ENCODE assay signal across 8 cellular contexts in the genomic region with DNA sequence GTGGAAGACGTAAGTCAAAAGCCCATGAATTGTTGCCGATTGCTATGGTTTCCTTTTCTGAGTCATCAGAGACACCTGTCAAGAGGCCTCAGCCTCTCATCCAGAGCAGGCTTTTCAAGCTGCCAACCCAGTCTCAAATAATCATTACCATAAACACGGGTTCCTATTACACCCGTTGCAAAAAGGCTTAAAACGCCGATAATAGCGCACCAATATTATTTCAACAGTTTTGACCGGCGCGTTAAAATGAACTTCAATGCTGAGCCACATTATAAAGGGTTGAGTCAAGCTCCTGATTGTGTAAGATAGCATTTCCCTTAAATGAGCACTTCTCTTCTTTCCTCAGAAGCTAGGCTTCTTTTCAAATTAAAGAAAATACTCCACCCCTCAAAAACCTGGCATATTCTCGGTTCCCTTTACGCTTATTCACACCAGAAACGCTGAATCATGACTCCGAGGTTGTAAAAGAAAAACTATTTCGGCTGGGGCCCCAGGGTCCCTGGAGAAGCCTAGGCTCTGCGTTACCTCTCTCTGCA. TPM values are rescaled to one million over a fixed set of nuclear protein-coding genes. Genes with fewer than 3 reads are reported as not detected.
DNase-seq lines count a peak whose midpoint lies in the region; ATAC-seq, FAIRE-seq and TF ChIP-seq lines count a peak whose summit lies in the region.

No MANE protein-coding gene starts in this region.

- H3K27ac Mint-ChIP-seq in CD8-positive, alpha-beta T cell: no peak overlapping the region

- no peak for TF ChIP-seq RAD21 in liver (IDR thresholded peaks at IDR 0.05)

- 14% methylated on average over 16 of the region's 16 CpGs for WGBS in liver
- 6 to 9% methylated on average over 16 of the region's 16 CpGs for WGBS in thyroid gland, 2 donors

- H3K27ac ChIP-seq in liver (ENCODE audit: low read depth in 1 of 2, low read length in 2 of 2) (peak overlapping the region in 1 of 2 donors; percentile 6), thyroid gland (peak overlapping the region in 2 of 3 donors; percentile 56 to 64)
- no peak overlapping the region for H3K27ac ChIP-seq in CD8-positive, alpha-beta T cell (ENCODE audit: low read depth, low read length)

- TF ChIP-seq CTCF in bronchial epithelial cell (IDR thresholded peaks at IDR 0.05; ENCODE audit: insufficient read depth, low read length, severe bottlenecking): no peak
- TF ChIP-seq CTCF in liver (IDR thresholded peaks at IDR 0.05; ENCODE audit: low read depth, low read length, missing input control): no peak
- no peak for TF ChIP-seq CTCF in thyroid gland (IDR thresholded peaks at IDR 0.05)
- TF ChIP-seq CTCF in CD8-positive, alpha-beta T cell (IDR thresholded peaks at IDR 0.05): no peak

- no peaks in the 10 kb centered on the region for H3K36me3 ChIP-seq in bronchial epithelial cell (ENCODE audit: control insufficient read depth, insufficient read depth, low read length)
- no peaks in the 10 kb centered on the region for H3K36me3 ChIP-seq in liver (ENCODE audit: control insufficient read depth in 4 of 4, insufficient read depth in 3 of 4, low read depth in 1 of 4, low read length in 3 of 4)
- H3K36me3 ChIP-seq in thyroid gland: no peaks in the 10 kb centered on the region
- no peaks in the 10 kb centered on the region for H3K36me3 ChIP-seq in CD8-positive, alpha-beta T cell (ENCODE audit: insufficient read depth, low read length)

- peaks cover 9% of the 10 kb centered on the region for H3K9me3 Mint-ChIP-seq in CD8-positive, alpha-beta T cell

- H3K4me3 Mint-ChIP-seq in CD8-positive, alpha-beta T cell: no peak overlapping the region

- H3K36me3 Mint-ChIP-seq in CD8-positive, alpha-beta T cell: no peaks in the 10 kb centered on the region

- H3K27me3 Mint-ChIP-seq in CD8-positive, alpha-beta T cell (ENCODE audit: low read depth): peaks cover 37% of the 10 kb centered on the region

- DNase-seq in DMS153 treated with DMSO at 0.1 percent for 48 hours (lab: John Stamatoyannopoulos, UW; ENCODE audit: unreplicated experiment) (peak; percentile 47), DMS153 (lab: John Stamatoyannopoulos, UW) (no peak), NCI-H2029 (lab: John Stamatoyannopoulos, UW) (peak; percentile 72), bronchial epithelial cell (ENCODE audit: low read depth) (peak; percentile 81), thyroid gland (peak in 1 of 2 donors; percentile 17)
- no peak for DNase-seq in CD8-positive, alpha-beta T cell

- H3K9ac ChIP-seq in liver (ENCODE audit: low read depth in 1 of 2, low read length in 2 of 2): peak overlapping the region in 1 of 2 donors; percentile 5

- TF ChIP-seq POLR2A in thyroid gland (IDR thresholded peaks at IDR 0.05): no peak

- POLR2A ChIA-PET in CD8-positive, alpha-beta T cell (lab: Charles Lee): no interaction called here

- ATAC-seq in HG02623 (IDR thresholded peaks at IDR 0.05; ENCODE audit: unreplicated experiment): peak; percentile 68
- no peak for ATAC-seq in CD8-positive, alpha-beta T cell

- CTCF ChIA-PET in CD8-positive, alpha-beta T cell (lab: Charles Lee): no interaction called here

- H3K4me1 Mint-ChIP-seq in CD8-positive, alpha-beta T cell (ENCODE audit: low read depth): peaks cover 4% of the 10 kb centered on the region

- peak overlapping the region; percentile 50 for H3K4me3 ChIP-seq in bronchial epithelial cell (ENCODE audit: low read depth, low read length)
- peak overlapping the region; percentile 73 to 96 (median 80) for H3K4me3 ChIP-seq in liver (ENCODE audit: low read depth in 1 of 3, low read length in 3 of 3)
- peak overlapping the region in 2 of 3 donors; percentile 9 to 48 for H3K4me3 ChIP-seq in thyroid gland (replicated peaks in 1 of 3)
- no peak overlapping the region for H3K4me3 ChIP-seq in CD8-positive, alpha-beta T cell (ENCODE audit: low read depth, low read length)

- no peak for FAIRE-seq in bronchial epithelial cell (lab: Jason Lieb, UNC)

- H3K4me1 ChIP-seq in liver (ENCODE audit: control insufficient read depth in 4 of 4, insufficient read depth in 4 of 4, low read length in 3 of 4) (peaks cover 4 to 17% (median 6%) of the 10 kb centered on the region in 4 donors), thyroid gland (peaks cover 0 to 12% of the 10 kb centered on the region in 2 donors)
- no peaks in the 10 kb centered on the region for H3K4me1 ChIP-seq in CD8-positive, alpha-beta T cell (ENCODE audit: insufficient read depth, low read length)

- H3K27me3 ChIP-seq in bronchial epithelial cell (ENCODE audit: control insufficient read depth, insufficient read depth, low read length): peaks cover 3% of the 10 kb centered on the region
- H3K27me3 ChIP-seq in liver (ENCODE audit: control insufficient read depth in 4 of 4, insufficient read depth in 4 of 4, low read length in 3 of 4): no peaks in the 10 kb centered on the region
- H3K27me3 ChIP-seq in thyroid gland: no peaks in the 10 kb centered on the region
- peaks cover 2% of the 10 kb centered on the region for H3K27me3 ChIP-seq in CD8-positive, alpha-beta T cell (ENCODE audit: insufficient read depth, low read length)

- no peaks in the 10 kb centered on the region for H3K9me3 ChIP-seq in liver (ENCODE audit: control insufficient read depth in 4 of 4, low read length in 3 of 4)
- no peaks in the 10 kb centered on the region for H3K9me3 ChIP-seq in thyroid gland
- peaks cover 6% of the 10 kb centered on the region for H3K9me3 ChIP-seq in CD8-positive, alpha-beta T cell (ENCODE audit: low read length)

- intact Hi-C loops in thyroid gland (cut with DNase I): no loop called here
- intact Hi-C loops in CD8-positive, alpha-beta T cell (cut with DNase I, micrococcal nuclease): no loop called here

TF ChIP-seq in liver, 16 proteins besides CTCF, POLR2A, EP300 and RAD21:
- TF ChIP-seq, protein P1, sequence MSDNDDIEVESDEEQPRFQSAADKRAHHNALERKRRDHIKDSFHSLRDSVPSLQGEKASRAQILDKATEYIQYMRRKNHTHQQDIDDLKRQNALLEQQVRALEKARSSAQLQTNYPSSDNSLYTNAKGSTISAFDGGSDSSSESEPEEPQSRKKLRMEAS (IDR thresholded peaks at IDR 0.05): no peak
- TF ChIP-seq JUND (IDR thresholded peaks at IDR 0.05) (no peak), GABPA (IDR thresholded peaks at IDR 0.05 in 1 of 2, conservative IDR thresholded peaks at IDR 0.05 in 1 of 2) (no peak), FOXA1 (IDR thresholded peaks at IDR 0.05) (no peak), HNF4G (IDR thresholded peaks at IDR 0.05) (no peak), SP1 (IDR thresholded peaks at IDR 0.05) (no peak), TAF1 (conservative IDR thresholded peaks at IDR 0.05) (no peak), RXRA (IDR thresholded peaks at IDR 0.05) (no peak), HNF4A (conservative IDR thresholded peaks at IDR 0.05) (no peak), YY1 (IDR thresholded peaks at IDR 0.05) (no peak), EGR1 (IDR thresholded peaks at IDR 0.05; ENCODE audit: low read depth in 2 of 2) (no peak), FOXA2 (IDR thresholded peaks at IDR 0.05) (no peak)
- TF ChIP-seq, protein P2, sequence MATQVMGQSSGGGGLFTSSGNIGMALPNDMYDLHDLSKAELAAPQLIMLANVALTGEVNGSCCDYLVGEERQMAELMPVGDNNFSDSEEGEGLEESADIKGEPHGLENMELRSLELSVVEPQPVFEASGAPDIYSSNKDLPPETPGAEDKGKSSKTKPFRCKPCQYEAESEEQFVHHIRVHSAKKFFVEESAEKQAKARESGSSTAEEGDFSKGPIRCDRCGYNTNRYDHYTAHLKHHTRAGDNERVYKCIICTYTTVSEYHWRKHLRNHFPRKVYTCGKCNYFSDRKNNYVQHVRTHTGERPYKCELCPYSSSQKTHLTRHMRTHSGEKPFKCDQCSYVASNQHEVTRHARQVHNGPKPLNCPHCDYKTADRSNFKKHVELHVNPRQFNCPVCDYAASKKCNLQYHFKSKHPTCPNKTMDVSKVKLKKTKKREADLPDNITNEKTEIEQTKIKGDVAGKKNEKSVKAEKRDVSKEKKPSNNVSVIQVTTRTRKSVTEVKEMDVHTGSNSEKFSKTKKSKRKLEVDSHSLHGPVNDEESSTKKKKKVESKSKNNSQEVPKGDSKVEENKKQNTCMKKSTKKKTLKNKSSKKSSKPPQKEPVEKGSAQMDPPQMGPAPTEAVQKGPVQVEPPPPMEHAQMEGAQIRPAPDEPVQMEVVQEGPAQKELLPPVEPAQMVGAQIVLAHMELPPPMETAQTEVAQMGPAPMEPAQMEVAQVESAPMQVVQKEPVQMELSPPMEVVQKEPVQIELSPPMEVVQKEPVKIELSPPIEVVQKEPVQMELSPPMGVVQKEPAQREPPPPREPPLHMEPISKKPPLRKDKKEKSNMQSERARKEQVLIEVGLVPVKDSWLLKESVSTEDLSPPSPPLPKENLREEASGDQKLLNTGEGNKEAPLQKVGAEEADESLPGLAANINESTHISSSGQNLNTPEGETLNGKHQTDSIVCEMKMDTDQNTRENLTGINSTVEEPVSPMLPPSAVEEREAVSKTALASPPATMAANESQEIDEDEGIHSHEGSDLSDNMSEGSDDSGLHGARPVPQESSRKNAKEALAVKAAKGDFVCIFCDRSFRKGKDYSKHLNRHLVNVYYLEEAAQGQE (IDR thresholded peaks at IDR 0.05): no peak
- TF ChIP-seq, protein P3, sequence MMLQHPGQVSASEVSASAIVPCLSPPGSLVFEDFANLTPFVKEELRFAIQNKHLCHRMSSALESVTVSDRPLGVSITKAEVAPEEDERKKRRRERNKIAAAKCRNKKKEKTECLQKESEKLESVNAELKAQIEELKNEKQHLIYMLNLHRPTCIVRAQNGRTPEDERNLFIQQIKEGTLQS (IDR thresholded peaks at IDR 0.05): no peak
- TF ChIP-seq, protein P4, sequence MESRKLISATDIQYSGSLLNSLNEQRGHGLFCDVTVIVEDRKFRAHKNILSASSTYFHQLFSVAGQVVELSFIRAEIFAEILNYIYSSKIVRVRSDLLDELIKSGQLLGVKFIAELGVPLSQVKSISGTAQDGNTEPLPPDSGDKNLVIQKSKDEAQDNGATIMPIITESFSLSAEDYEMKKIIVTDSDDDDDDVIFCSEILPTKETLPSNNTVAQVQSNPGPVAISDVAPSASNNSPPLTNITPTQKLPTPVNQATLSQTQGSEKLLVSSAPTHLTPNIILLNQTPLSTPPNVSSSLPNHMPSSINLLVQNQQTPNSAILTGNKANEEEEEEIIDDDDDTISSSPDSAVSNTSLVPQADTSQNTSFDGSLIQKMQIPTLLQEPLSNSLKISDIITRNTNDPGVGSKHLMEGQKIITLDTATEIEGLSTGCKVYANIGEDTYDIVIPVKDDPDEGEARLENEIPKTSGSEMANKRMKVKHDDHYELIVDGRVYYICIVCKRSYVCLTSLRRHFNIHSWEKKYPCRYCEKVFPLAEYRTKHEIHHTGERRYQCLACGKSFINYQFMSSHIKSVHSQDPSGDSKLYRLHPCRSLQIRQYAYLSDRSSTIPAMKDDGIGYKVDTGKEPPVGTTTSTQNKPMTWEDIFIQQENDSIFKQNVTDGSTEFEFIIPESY (IDR thresholded peaks at IDR 0.05): no peak

RNA-seq across cellular contexts. Expression of a gene that starts 1.4 kb away (rescaled TPM):
- 4.5 and 9.1 TPM in 2 replicates for total RNA-seq in bronchial epithelial cell
- 1 to 10 TPM; 1.2 to 3.3 TPM for total RNA-seq in liver
- polyA plus RNA-seq in liver: 1 to 10 TPM in 1 of 2 donors, under 1 TPM in 1; 0.76 to 3.0 TPM
- 10 to 100 TPM; 16.6 to 47.8 (median 25.6) TPM for total RNA-seq in thyroid gland
- total RNA-seq in CD8-positive, alpha-beta T cell: not detected

Comparison
In these comparisons a context has a peak if more than half of its experiments do, and no peak if none do; other contexts are left out.
1. DNase-seq: peak in DMS153 treated with DMSO at 0.1 percent for 48 hours (single experiment), NCI-H2029 (single experiment) and bronchial epithelial cell (single experiment); none in DMS153 (single experiment) and CD8-positive, alpha-beta T cell (0 of 7).